1 cellular context compared by ENCODE assay signal in the genomic region with DNA sequence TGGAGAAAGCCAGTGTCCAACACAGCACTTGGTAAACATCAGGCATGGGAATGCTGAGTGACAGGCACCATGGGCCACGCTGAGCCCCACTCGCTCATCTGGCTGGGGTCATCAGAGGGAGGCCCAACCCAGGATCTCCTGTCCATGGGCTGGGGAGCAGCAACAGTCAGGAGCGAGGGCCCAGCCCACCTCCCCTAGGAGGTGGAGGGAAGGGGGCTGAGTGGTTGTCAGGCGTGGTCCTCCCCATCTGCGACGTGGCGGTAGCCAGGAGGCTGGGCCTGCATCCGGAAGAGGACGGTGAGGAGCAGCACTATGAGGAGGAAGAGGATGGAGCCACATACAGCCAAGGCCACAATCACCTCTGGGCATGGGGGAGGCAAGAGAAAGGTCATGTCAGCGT.
TF ChIP-seq lines count a peak whose summit lies in the region.

No MANE protein-coding gene starts in this region.

TF ChIP-seq in GM12878, 131 proteins besides CTCF, POLR2A, EP300 and RAD21:
- TF ChIP-seq MYC (IDR thresholded peaks at IDR 0.05; ENCODE audit: insufficient read depth, insufficient read length, insufficient replicate concordance, low read length, severe bottlenecking) (no peak), CHD1 (IDR thresholded peaks at IDR 0.05; ENCODE audit: low read depth, low read length) (no peak), REST (IDR thresholded peaks at IDR 0.05; ENCODE audit: low read depth, low read length) (no peak), BHLHE40 (IDR thresholded peaks at IDR 0.05; ENCODE audit: borderline replicate concordance in 1 of 2, low read depth in 2 of 2, low read length in 1 of 2) (no peak), NR2F1 (conservative IDR thresholded peaks at IDR 0.05) (no peak), NFIC (IDR thresholded peaks at IDR 0.05; ENCODE audit: low read depth, low read length) (no peak), MEF2B (IDR thresholded peaks at IDR 0.05; ENCODE audit: partially characterized antibody, poor library complexity, severe bottlenecking) (no peak), NBN (IDR thresholded peaks at IDR 0.05) (no peak), TCF12 (IDR thresholded peaks at IDR 0.05; ENCODE audit: low read depth, low read length) (no peak), JUNB (IDR thresholded peaks at IDR 0.05) (no peak), YBX1 (IDR thresholded peaks at IDR 0.05) (no peak), SUZ12 (IDR thresholded peaks at IDR 0.05; ENCODE audit: unreplicated experiment) (no peak), POLR2AphosphoS5 (IDR thresholded peaks at IDR 0.05; ENCODE audit: low read length) (no peak), FOXM1 (IDR thresholded peaks at IDR 0.05; ENCODE audit: low read depth, low read length) (no peak), CEBPZ (IDR thresholded peaks at IDR 0.05; ENCODE audit: low read depth, low read length) (no peak), NFYA (IDR thresholded peaks at IDR 0.05; ENCODE audit: borderline replicate concordance, low read depth, low read length) (no peak), DPF2 (IDR thresholded peaks at IDR 0.05) (no peak), SMAD1 (IDR thresholded peaks at IDR 0.05; ENCODE audit: low read depth, partially characterized antibody) (no peak)
- TF ChIP-seq, protein P1, sequence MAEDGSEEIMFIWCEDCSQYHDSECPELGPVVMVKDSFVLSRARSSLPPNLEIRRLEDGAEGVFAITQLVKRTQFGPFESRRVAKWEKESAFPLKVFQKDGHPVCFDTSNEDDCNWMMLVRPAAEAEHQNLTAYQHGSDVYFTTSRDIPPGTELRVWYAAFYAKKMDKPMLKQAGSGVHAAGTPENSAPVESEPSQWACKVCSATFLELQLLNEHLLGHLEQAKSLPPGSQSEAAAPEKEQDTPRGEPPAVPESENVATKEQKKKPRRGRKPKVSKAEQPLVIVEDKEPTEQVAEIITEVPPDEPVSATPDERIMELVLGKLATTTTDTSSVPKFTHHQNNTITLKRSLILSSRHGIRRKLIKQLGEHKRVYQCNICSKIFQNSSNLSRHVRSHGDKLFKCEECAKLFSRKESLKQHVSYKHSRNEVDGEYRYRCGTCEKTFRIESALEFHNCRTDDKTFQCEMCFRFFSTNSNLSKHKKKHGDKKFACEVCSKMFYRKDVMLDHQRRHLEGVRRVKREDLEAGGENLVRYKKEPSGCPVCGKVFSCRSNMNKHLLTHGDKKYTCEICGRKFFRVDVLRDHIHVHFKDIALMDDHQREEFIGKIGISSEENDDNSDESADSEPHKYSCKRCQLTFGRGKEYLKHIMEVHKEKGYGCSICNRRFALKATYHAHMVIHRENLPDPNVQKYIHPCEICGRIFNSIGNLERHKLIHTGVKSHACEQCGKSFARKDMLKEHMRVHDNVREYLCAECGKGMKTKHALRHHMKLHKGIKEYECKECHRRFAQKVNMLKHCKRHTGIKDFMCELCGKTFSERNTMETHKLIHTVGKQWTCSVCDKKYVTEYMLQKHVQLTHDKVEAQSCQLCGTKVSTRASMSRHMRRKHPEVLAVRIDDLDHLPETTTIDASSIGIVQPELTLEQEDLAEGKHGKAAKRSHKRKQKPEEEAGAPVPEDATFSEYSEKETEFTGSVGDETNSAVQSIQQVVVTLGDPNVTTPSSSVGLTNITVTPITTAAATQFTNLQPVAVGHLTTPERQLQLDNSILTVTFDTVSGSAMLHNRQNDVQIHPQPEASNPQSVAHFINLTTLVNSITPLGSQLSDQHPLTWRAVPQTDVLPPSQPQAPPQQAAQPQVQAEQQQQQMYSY (CRISPR knock-in tag; IDR thresholded peaks at IDR 0.05) = no peak
